ENCODE assay signal across 8 cellular contexts in genomic region chr2:64727013-64727767, GRCh38.
DNase-seq lines count a peak whose midpoint lies in the region; ATAC-seq and TF ChIP-seq lines count a peak whose summit lies in the region.

No MANE protein-coding gene starts in this region.

- intact Hi-C loops in CD4-positive, alpha-beta T cell (cut with DNase I, micrococcal nuclease) = no loop called here

- no peaks in the 10 kb centered on the region for H3K9me3 Mint-ChIP-seq in CD4-positive, alpha-beta T cell
- no peaks in the 10 kb centered on the region for H3K9me3 Mint-ChIP-seq in activated T-helper 17 cell treated with anti-CD3 and anti-CD28 coated beads, Interleukin-2, amount 50 U/mL, for 72 hours
- H3K9me3 Mint-ChIP-seq in stimulated activated naive CD8-positive, alpha-beta T cell treated with anti-CD3 and anti-CD28 coated beads, Interleukin-15, Interleukin-2, amounts not matched to agents 100 ng/mL and 50 ng/mL, for 24 hours = no peaks in the 10 kb centered on the region
- H3K9me3 Mint-ChIP-seq in mesothelial cell of epicardium = no peaks in the 10 kb centered on the region

- H3K27me3 ChIP-seq in CD4-positive, alpha-beta T cell (ENCODE audit: control insufficient read depth, insufficient read depth, low read length) = no peaks in the 10 kb centered on the region

- H3K4me1 Mint-ChIP-seq in CD4-positive, alpha-beta T cell (ENCODE audit: low read depth) = peaks cover 55% of the 10 kb centered on the region
- H3K4me1 Mint-ChIP-seq in activated T-helper 17 cell treated with anti-CD3 and anti-CD28 coated beads, Interleukin-2, amount 50 U/mL, for 72 hours = peaks cover 31% of the 10 kb centered on the region
- peaks cover 55% of the 10 kb centered on the region for H3K4me1 Mint-ChIP-seq in stimulated activated naive CD8-positive, alpha-beta T cell treated with anti-CD3 and anti-CD28 coated beads, Interleukin-15, Interleukin-2, amounts not matched to agents 100 ng/mL and 50 ng/mL, for 24 hours (ENCODE audit: low read depth)
- peaks cover 58% of the 10 kb centered on the region for H3K4me1 Mint-ChIP-seq in mesothelial cell of epicardium

- POLR2A ChIA-PET in CD4-positive, alpha-beta T cell (lab: Charles Lee) = interaction anchor here (0.7 to 7.3 kb wide), 20 partner anchors 9 to 328 kb away, joined by 3 to 98 read pairs (median 4); partner anchors contain the start of gene SERTAD2

- peaks cover 9% of the 10 kb centered on the region for H3K36me3 Mint-ChIP-seq in CD4-positive, alpha-beta T cell (ENCODE audit: low read depth)
- H3K36me3 Mint-ChIP-seq in activated T-helper 17 cell treated with anti-CD3 and anti-CD28 coated beads, Interleukin-2, amount 50 U/mL, for 72 hours (ENCODE audit: low read depth) = no peaks in the 10 kb centered on the region
- no peaks in the 10 kb centered on the region for H3K36me3 Mint-ChIP-seq in stimulated activated naive CD8-positive, alpha-beta T cell treated with anti-CD3 and anti-CD28 coated beads, Interleukin-15, Interleukin-2, amounts not matched to agents 100 ng/mL and 50 ng/mL, for 24 hours (ENCODE audit: low read depth)
- H3K36me3 Mint-ChIP-seq in mesothelial cell of epicardium = no peaks in the 10 kb centered on the region

- peak overlapping the region; percentile 79 for H3K27ac Mint-ChIP-seq in CD4-positive, alpha-beta T cell
- H3K27ac Mint-ChIP-seq in activated T-helper 17 cell treated with anti-CD3 and anti-CD28 coated beads, Interleukin-2, amount 50 U/mL, for 72 hours = peak overlapping the region; percentile 79
- peak overlapping the region; percentile 78 for H3K27ac Mint-ChIP-seq in stimulated activated naive CD8-positive, alpha-beta T cell treated with anti-CD3 and anti-CD28 coated beads, Interleukin-15, Interleukin-2, amounts not matched to agents 100 ng/mL and 50 ng/mL, for 24 hours
- H3K27ac Mint-ChIP-seq in mesothelial cell of epicardium = no peak overlapping the region

- H3K27ac ChIP-seq in CD4-positive, alpha-beta T cell (ENCODE audit: low read depth, low read length) = peak overlapping the region; percentile 54

- TF ChIP-seq CTCF in CD4-positive, alpha-beta T cell (IDR thresholded peaks at IDR 0.05) = no peak
- no peak for TF ChIP-seq CTCF in mesothelial cell of epicardium (IDR thresholded peaks at IDR 0.05; ENCODE audit: unreplicated experiment)

- H3K9me3 ChIP-seq in CD4-positive, alpha-beta T cell (ENCODE audit: control insufficient read depth, low read length) = no peaks in the 10 kb centered on the region

- CTCF ChIA-PET in CD4-positive, alpha-beta T cell (lab: Charles Lee) = interaction anchor here (1.1 to 3.6 kb wide), 4 partner anchors 23 to 81 kb away, joined by 3 to 18 read pairs (median 4); no protein-coding TSS in a partner anchor

- DNase-seq in CD4-positive, alpha-beta T cell = no peak
- no peak for DNase-seq in NCI-H146 (lab: John Stamatoyannopoulos, UW)
- DNase-seq in mesothelial cell of epicardium (ENCODE audit: low spot score in 2 of 2, unreplicated experiment in 2 of 2) = no peak
- no peak for DNase-seq in D341Med (ENCODE audit: low spot score)

- no peaks in the 10 kb centered on the region for H3K27me3 Mint-ChIP-seq in CD4-positive, alpha-beta T cell
- H3K27me3 Mint-ChIP-seq in activated T-helper 17 cell treated with anti-CD3 and anti-CD28 coated beads, Interleukin-2, amount 50 U/mL, for 72 hours = no peaks in the 10 kb centered on the region
- H3K27me3 Mint-ChIP-seq in stimulated activated naive CD8-positive, alpha-beta T cell treated with anti-CD3 and anti-CD28 coated beads, Interleukin-15, Interleukin-2, amounts not matched to agents 100 ng/mL and 50 ng/mL, for 24 hours = no peaks in the 10 kb centered on the region
- no peaks in the 10 kb centered on the region for H3K27me3 Mint-ChIP-seq in mesothelial cell of epicardium (ENCODE audit: low read depth)

- ATAC-seq in CD4-positive, alpha-beta T cell (ENCODE audit: poor library complexity) = peak; percentile 50
- ATAC-seq in GM19395 (IDR thresholded peaks at IDR 0.05; ENCODE audit: unreplicated experiment) (peak; percentile 88), HG03432 (IDR thresholded peaks at IDR 0.05; ENCODE audit: unreplicated experiment) (peak; percentile 86)
- ATAC-seq in activated T-helper 17 cell treated with anti-CD3 and anti-CD28 coated beads, Interleukin-2, amount 50 U/mL, for 72 hours (replicated peaks) = peak; percentile 77

- H3K4me3 Mint-ChIP-seq in CD4-positive, alpha-beta T cell = peak overlapping the region; percentile 62
- H3K4me3 Mint-ChIP-seq in activated T-helper 17 cell treated with anti-CD3 and anti-CD28 coated beads, Interleukin-2, amount 50 U/mL, for 72 hours = peak overlapping the region; percentile 78
- peak overlapping the region; percentile 59 for H3K4me3 Mint-ChIP-seq in stimulated activated naive CD8-positive, alpha-beta T cell treated with anti-CD3 and anti-CD28 coated beads, Interleukin-15, Interleukin-2, amounts not matched to agents 100 ng/mL and 50 ng/mL, for 24 hours
- H3K4me3 Mint-ChIP-seq in mesothelial cell of epicardium = no peak overlapping the region
